In genomic region chr9:35689351-35689600, GRCh38 we compare ENCODE assay signal across 7 cellular contexts. TPM values are rescaled to one million over a fixed set of nuclear protein-coding genes. Genes with fewer than 3 reads are reported as not detected.
A peak's percentile ranks its signal among the peaks of the same experiment; 100 is the strongest.
DNase-seq lines count a peak whose midpoint lies in the region; ATAC-seq and TF ChIP-seq lines count a peak whose summit lies in the region.
"Had no signal": no experiment of that assay in that cellular context is flagged by ENCODE, and none has a peak within 500 bp of the region (broad histone marks: within the 10 kb centered on the region; RNA-seq: fewer than 3 reads in every experiment).

No MANE protein-coding gene starts in this region.

- no peak for DNase-seq in SK-N-SH
- DNase-seq in foreskin fibroblast = no peak
- DNase-seq in NCI-H1048 (lab: John Stamatoyannopoulos, UW) = no peak

- TF ChIP-seq CTCF in SK-N-SH (IDR thresholded peaks at IDR 0.05) (no peak), foreskin fibroblast (IDR thresholded peaks at IDR 0.05; ENCODE audit: low read depth, low read length) (no peak)

- H2AFZ ChIP-seq in SK-N-SH (ENCODE audit: low read depth) = no peak overlapping the region

- peak overlapping the region; percentile 91 for H3K4me2 ChIP-seq in SK-N-SH

- no peak for ATAC-seq in SK-N-SH treated with all-trans-retinoic acid at 6 μM for 48 hours
- no peak for ATAC-seq in GM18909 (IDR thresholded peaks at IDR 0.05; ENCODE audit: poor library complexity, unreplicated experiment)

- H3F3A ChIP-seq in SK-N-SH (replicated peaks; ENCODE audit: insufficient read depth) = peaks cover 49% of the 10 kb centered on the region

- POLR2A ChIA-PET in SK-N-SH (lab: Yijun Ruan, JAX) = no interaction called here

- H3K9ac ChIP-seq in SK-N-SH (peak overlapping the region; percentile 95), stomach smooth muscle (ENCODE audit: low read length in 2 of 2) (peak overlapping the region; percentile 99)

- CTCF ChIA-PET in SK-N-SH (lab: Yijun Ruan, JAX) = interaction anchor here (1.3 kb wide), 2 partner anchors 14 to 26 kb away, joined by 3 read pairs; no protein-coding TSS in a partner anchor

- peak overlapping the region; percentile 62 to 73 for H3K4me3 ChIP-seq in SK-N-SH (ENCODE audit: low read depth in 2 of 2, low read length in 1 of 2)
- H3K4me3 ChIP-seq in foreskin fibroblast (ENCODE audit: low read depth in 1 of 2, low read length in 2 of 2) = peak overlapping the region; percentile 81 to 99
- peak overlapping the region; percentile 92 to 95 for H3K4me3 ChIP-seq in stomach smooth muscle (ENCODE audit: low read length in 2 of 2)
- H3K4me3 ChIP-seq: HAP-1 had no signal

- TF ChIP-seq RAD21 in SK-N-SH (IDR thresholded peaks at IDR 0.05; ENCODE audit: low read length) = no peak

- H3K27ac ChIP-seq in SK-N-SH (ENCODE audit: low read depth in 2 of 2, low read length in 1 of 2) (peak overlapping the region; percentile 93 to 96), stomach smooth muscle (ENCODE audit: low read length) (peak overlapping the region; percentile 100)

- H3K27me3 ChIP-seq in SK-N-SH (ENCODE audit: insufficient read depth) = no peaks in the 10 kb centered on the region
- no peaks in the 10 kb centered on the region for H3K27me3 ChIP-seq in stomach smooth muscle (ENCODE audit: control insufficient read depth in 1 of 2, insufficient read depth in 2 of 2, low read length in 2 of 2)

- 55% methylated on average over 6 of the region's 7 CpGs for WGBS in SK-N-SH (ENCODE audit: low lambda C conversion rate)

- H3K79me2 ChIP-seq in SK-N-SH (ENCODE audit: insufficient read depth) = peaks cover 47% of the 10 kb centered on the region

- H3K9me3 ChIP-seq in SK-N-SH (no peaks in the 10 kb centered on the region), stomach smooth muscle (ENCODE audit: control insufficient read depth in 2 of 2, low read length in 2 of 2) (no peaks in the 10 kb centered on the region)
- H3K9me3 ChIP-seq: HAP-1 had no signal

- peaks cover 46% of the 10 kb centered on the region for H4K20me1 ChIP-seq in SK-N-SH (ENCODE audit: insufficient read depth)

- peaks cover 11 to 16% of the 10 kb centered on the region in 2 experiments for H3K36me3 ChIP-seq in SK-N-SH (replicated peaks in 1 of 2; ENCODE audit: control insufficient read depth in 1 of 2, insufficient read depth in 2 of 2, low read length in 1 of 2)
- peaks cover 30 to 42% of the 10 kb centered on the region in 2 donors for H3K36me3 ChIP-seq in stomach smooth muscle (ENCODE audit: control insufficient read depth in 2 of 2, insufficient read depth in 2 of 2, low read length in 2 of 2)
- H3K36me3 ChIP-seq: HAP-1 had no signal

- TF ChIP-seq EP300 in SK-N-SH (IDR thresholded peaks at IDR 0.05; ENCODE audit: borderline replicate concordance in 1 of 2, low read depth in 1 of 2, low read length in 1 of 2) = no peak

- H3K4me1 ChIP-seq in SK-N-SH (ENCODE audit: control insufficient read depth in 1 of 2, insufficient read depth in 2 of 2, low read depth in 1 of 2, low read length in 1 of 2) = peaks cover 19 to 34% of the 10 kb centered on the region in 2 experiments; a peak in 3 of 4 replicates
- peaks cover 32% of the 10 kb centered on the region for H3K4me1 ChIP-seq in stomach smooth muscle (ENCODE audit: control insufficient read depth, insufficient read depth, low read length)
- H3K4me1 ChIP-seq: HAP-1 had no signal

- no peaks in the 10 kb centered on the region for H3K9me2 ChIP-seq in SK-N-SH

TF ChIP-seq in SK-N-SH, 30 proteins besides CTCF, POLR2A, EP300 and RAD21:
- TF ChIP-seq RCOR1 (IDR thresholded peaks at IDR 0.05; ENCODE audit: low read length) = no peak

TF ChIP-seq in SK-N-SH treated with all-trans-retinoic acid at 6 μM for 48 hours, 23 proteins besides CTCF, POLR2A, EP300 and RAD21:
- no peak for TF ChIP-seq GLIS3 (CRISPR knock-in tag; IDR thresholded peaks at IDR 0.05)
- TF ChIP-seq CSDC2 (CRISPR knock-in tag; IDR thresholded peaks at IDR 0.05) = no peak
- no peak for TF ChIP-seq ZNF8 (CRISPR knock-in tag; IDR thresholded peaks at IDR 0.05)
- no peak for TF ChIP-seq PPARA (CRISPR knock-in tag; IDR thresholded peaks at IDR 0.05; ENCODE audit: borderline replicate concordance)
- no peak for TF ChIP-seq ESRRG (CRISPR knock-in tag; IDR thresholded peaks at IDR 0.05)
- no peak for TF ChIP-seq ZFP3 (CRISPR knock-in tag; IDR thresholded peaks at IDR 0.05)
- no peak for TF ChIP-seq TOX (CRISPR knock-in tag; IDR thresholded peaks at IDR 0.05; ENCODE audit: borderline replicate concordance)
TF ChIP-seq in SK-N-SH treated with all-trans-retinoic acid at 6 μM for 48 hours: peak in this region for 0.

RNA-seq across cellular contexts. Expression of gene TPM2, which starts 0.4 kb away (rescaled TPM):
- polyA plus RNA-seq in SK-N-SH (2012; rRNA removed) = 589 and 620 TPM in 2 replicates
- 525 and 639 TPM in 2 replicates for polyA plus RNA-seq in SK-N-SH (2012; cell fraction: cytosol; rRNA removed)
- 1,146 and 1,394 TPM in 2 replicates for polyA plus RNA-seq in SK-N-SH (2012; cell fraction: nucleus; rRNA removed)

RNA-seq across cellular contexts. Expression of gene CA9, which starts 15.5 kb away (rescaled TPM):
- polyA plus RNA-seq in SK-N-SH (2012; rRNA removed) = 0.99 and 1.4 TPM in 2 replicates
- 0.50 and 1.1 TPM in 2 replicates for polyA plus RNA-seq in SK-N-SH (2012; cell fraction: cytosol; rRNA removed)
- 0.95 and 1.0 TPM in 2 replicates for polyA plus RNA-seq in SK-N-SH (2012; cell fraction: nucleus; rRNA removed)

RNA-seq across cellular contexts. Expression of gene ARHGEF39, which starts 24.3 kb away (rescaled TPM):
- polyA plus RNA-seq in SK-N-SH (2012; rRNA removed) = 4.9 and 5.2 TPM in 2 replicates
- polyA plus RNA-seq in SK-N-SH (2012; cell fraction: cytosol; rRNA removed) = 1.9 and 2.5 TPM in 2 replicates
- polyA plus RNA-seq in SK-N-SH (2012; cell fraction: nucleus; rRNA removed) = 18.4 and 21.3 TPM in 2 replicates

RNA-seq across cellular contexts. Expression of gene CCDC107, which starts 31.2 kb away (rescaled TPM):
- polyA plus RNA-seq in SK-N-SH (2012; rRNA removed) = 20.9 and 22.0 TPM in 2 replicates
- 18.4 and 19.9 TPM in 2 replicates for polyA plus RNA-seq in SK-N-SH (2012; cell fraction: cytosol; rRNA removed)
- polyA plus RNA-seq in SK-N-SH (2012; cell fraction: nucleus; rRNA removed) = 23.6 and 25.8 TPM in 2 replicates

RNA-seq across cellular contexts. Expression of gene RMRP, which starts 31.5 kb away (rescaled TPM):
- 64.9 and 157 TPM in 2 replicates for polyA plus RNA-seq in SK-N-SH (2012; rRNA removed)
- polyA plus RNA-seq in SK-N-SH (2012; cell fraction: cytosol; rRNA removed) = not detected in 2 replicates
- 125 TPM in 1 of 2 replicates, not detected in the other for polyA plus RNA-seq in SK-N-SH (2012; cell fraction: nucleus; rRNA removed)
